Comparison of ENCODE assay signal across 11 cellular contexts in genomic region chr14:53144244-53144643, GRCh38. TPM values are rescaled to one million over a fixed set of nuclear protein-coding genes. Genes with fewer than 3 reads are reported as not detected.
DNase-seq lines count a peak whose midpoint lies in the region; ATAC-seq, FAIRE-seq and TF ChIP-seq lines count a peak whose summit lies in the region.
"Had no signal": no experiment of that assay in that cellular context is flagged by ENCODE, and none has a peak within 500 bp of the region (broad histone marks: within the 10 kb centered on the region; RNA-seq: fewer than 3 reads in every experiment).

No MANE protein-coding gene starts in this region.

- H3K36me3 ChIP-seq in left ventricle myocardium inferior, result peaks cover 13% of the 10 kb centered on the region

- no peaks in the 10 kb centered on the region for H3K27me3 ChIP-seq in left ventricle myocardium inferior (ENCODE audit: low read depth)
- H3K27me3 ChIP-seq: BLaER1 treated with 17β-estradiol and CSF1 and Interleukin-3, amounts not matched to agents 10 nM and 100 nM had no signal

- H3K27ac ChIP-seq in left ventricle myocardium inferior (replicated peaks), result no peak overlapping the region
- H3K27ac ChIP-seq: BLaER1 treated with 17β-estradiol and CSF1 and Interleukin-3, amounts not matched to agents 10 nM and 100 nM; epithelial cell of prostate had no signal

- intact Hi-C loops in left cardiac atrium (cut with DNase I), result no loop called here
- intact Hi-C loops in left ventricle myocardium inferior (cut with micrococcal nuclease), result no loop called here

- DNase-seq in D721Med (ENCODE audit: insufficient read length, low spot score), result no peak
- DNase-seq in activated gamma-delta T cell treated with Interleukin-2 at 50 U/mL for 16 hours, result no peak
- DNase-seq in AG20443 (ENCODE audit: low spot score), result no peak
- DNase-seq in left cardiac atrium, result no peak
- DNase-seq in left ventricle myocardium inferior, result no peak
- DNase-seq: T1000 had no signal

- TF ChIP-seq CTCF in D721Med (IDR thresholded peaks at IDR 0.05; ENCODE audit: insufficient read depth, missing control alignments), result no peak
- no peak for TF ChIP-seq CTCF in left ventricle myocardium inferior (IDR thresholded peaks at IDR 0.05; ENCODE audit: borderline replicate concordance)

- peak; percentile 69 for ATAC-seq in GM18909 (IDR thresholded peaks at IDR 0.05; ENCODE audit: poor library complexity, unreplicated experiment)
- peak; percentile 81 for ATAC-seq in HG02623 (IDR thresholded peaks at IDR 0.05; ENCODE audit: unreplicated experiment)
- ATAC-seq in HG03520 (IDR thresholded peaks at IDR 0.05; ENCODE audit: unreplicated experiment), result peak; percentile 78
- ATAC-seq in left cardiac atrium, result no peak

- no peak overlapping the region for H3K4me3 ChIP-seq in left ventricle myocardium inferior
- H3K4me3 ChIP-seq: BLaER1 treated with 17β-estradiol and CSF1 and Interleukin-3, amounts not matched to agents 10 nM and 100 nM had no signal

- FAIRE-seq in D721Med (lab: Jason Lieb, UNC), result peak; percentile 84

- H3K4me1 ChIP-seq in left ventricle myocardium inferior, result peaks cover 4% of the 10 kb centered on the region

- H3K9me3 ChIP-seq in left ventricle myocardium inferior (replicated peaks), result peaks cover 44% of the 10 kb centered on the region

RNA-seq across cellular contexts. Expression of gene DDHD1, which starts 8.9 kb away (rescaled TPM):
- total RNA-seq in left cardiac atrium (1 to 10 TPM; 9.2 to 9.8 TPM), left ventricle myocardium inferior (6.7 TPM)

Comparison
In these comparisons a context has a peak if more than half of its experiments do, and no peak if none do; other contexts are left out.
1. ATAC-seq: peak in GM18909 (single experiment), HG02623 (single experiment) and HG03520 (single experiment); none in left cardiac atrium (0 of 2).